ENCODE assay signal across 22 cellular contexts in the genomic region with DNA sequence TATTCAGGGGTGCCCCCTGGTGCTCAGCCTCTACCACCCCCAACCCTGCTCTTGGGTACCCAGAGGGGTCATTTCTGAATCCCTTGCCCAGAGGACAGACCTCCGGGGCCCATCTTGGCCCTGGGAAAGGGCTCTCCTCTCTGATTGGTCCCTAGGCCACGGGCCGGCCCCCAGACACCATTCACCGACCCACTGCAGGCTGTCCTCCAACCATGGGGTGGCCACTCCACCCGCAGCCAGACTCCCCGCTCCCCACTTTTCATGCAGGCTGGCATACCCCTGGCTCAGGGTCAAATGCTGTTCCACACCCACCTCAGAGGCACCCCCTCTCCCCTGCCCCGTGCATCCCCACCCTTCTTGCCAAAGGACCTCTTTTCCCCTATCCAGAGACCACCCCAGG. TPM values are rescaled to one million over a fixed set of nuclear protein-coding genes. Genes with fewer than 3 reads are reported as not detected.
DNase-seq lines count a peak whose midpoint lies in the region; ATAC-seq and TF ChIP-seq lines count a peak whose summit lies in the region.
"Had no signal": no experiment of that assay in that cellular context is flagged by ENCODE, and none has a peak within 500 bp of the region (broad histone marks: within the 10 kb centered on the region; RNA-seq: fewer than 3 reads in every experiment).

No MANE protein-coding gene starts in this region.

- no peak overlapping the region for H3K27ac Mint-ChIP-seq in T-helper 17 cell
- H3K27ac Mint-ChIP-seq: activated CD4-positive, alpha-beta T cell treated with anti-CD3 and anti-CD28 coated beads, Interleukin-2, amount 10 ng/mL, durations not matched to agents 24 days and 14 days had no signal

- H2BK5ac ChIP-seq in neuronal stem cell (ENCODE audit: low read length), result no peak overlapping the region

- peak; percentile 34 for DNase-seq in DMS 273 (lab: John Stamatoyannopoulos, UW; ENCODE audit: unreplicated experiment)
- no peak for DNase-seq in DMS 273 treated with DMSO at 0.1 percent for 48 hours (lab: John Stamatoyannopoulos, UW)
- no peak for DNase-seq in neuronal stem cell (ENCODE audit: low spot score)
- no peak for DNase-seq in vagina (ENCODE audit: extremely low spot score in 2 of 2)
- DNase-seq in NCI-H2171 (lab: John Stamatoyannopoulos, UW), result no peak
- no peak for DNase-seq in T-helper 17 cell
- DNase-seq in testis, result no peak
- DNase-seq: activated CD4-positive, alpha-beta T cell treated with anti-CD3 and anti-CD28 coated beads, Interleukin-2, amount 10 ng/mL, durations not matched to agents 24 days and 14 days; activated CD8-positive, alpha-beta memory T cell treated with anti-CD3 and anti-CD28 coated beads, Interleukin-2, amount 50 U/mL, for 48 hours; activated gamma-delta T cell; MG63; NCI-H1694; NCI-H2227 treated with DMSO at 0.1 percent for 48 hours; NK-92 treated with Interleukin-12 subunit alpha and Interleukin-12 subunit beta, amount 100 ng/mL, for 24 hours; right lobe of liver; stimulated activated naive CD8-positive, alpha-beta T cell treated with anti-CD3 and anti-CD28 coated beads, Interleukin-15, Interleukin-2, amounts not matched to agents 100 U/mL and 50 U/mL, for 24 hours; SW 1271 had no signal

- no peak for TF ChIP-seq POLR2A in vagina (IDR thresholded peaks at IDR 0.05)
- no peak for TF ChIP-seq POLR2A in testis (IDR thresholded peaks at IDR 0.05)

- no peak overlapping the region for H2BK15ac ChIP-seq in neuronal stem cell (ENCODE audit: low read length)

- no peak for ATAC-seq in T-helper 17 cell
- ATAC-seq: stimulated activated naive CD8-positive, alpha-beta T cell treated with anti-CD3 and anti-CD28 coated beads, Interleukin-15, Interleukin-2, amounts not matched to agents 100 U/mL and 50 U/mL, for 24 hours had no signal

- H3K36me3 ChIP-seq in esophagus (ENCODE audit: control insufficient read depth in 2 of 2, insufficient read depth in 2 of 2, low read length in 1 of 2) (peaks cover 0 to 4% of the 10 kb centered on the region in 2 donors), neuronal stem cell (replicated peaks in 1 of 2; ENCODE audit: control insufficient read depth in 2 of 2, insufficient read depth in 2 of 2, low read length in 2 of 2) (no peaks in the 10 kb centered on the region), vagina (peaks cover 0 to 20% of the 10 kb centered on the region in 2 donors), testis (ENCODE audit: low read depth, missing control alignments) (no peaks in the 10 kb centered on the region)
- H3K36me3 ChIP-seq: MG63 had no signal

- H3K9me3 ChIP-seq in esophagus (ENCODE audit: control insufficient read depth in 2 of 2, insufficient read depth in 1 of 2, low read depth in 1 of 2, low read length in 1 of 2), result no peaks in the 10 kb centered on the region
- peaks cover 0 to 16% of the 10 kb centered on the region in 2 donors for H3K9me3 ChIP-seq in neuronal stem cell (replicated peaks in 1 of 2; ENCODE audit: control insufficient read depth in 2 of 2, insufficient read depth in 1 of 2, low read depth in 1 of 2, low read length in 2 of 2)
- no peaks in the 10 kb centered on the region for H3K9me3 ChIP-seq in vagina
- no peaks in the 10 kb centered on the region for H3K9me3 ChIP-seq in T-helper 17 cell (ENCODE audit: control insufficient read depth, low read length, poor library complexity, severe bottlenecking)
- no peaks in the 10 kb centered on the region for H3K9me3 ChIP-seq in testis
- H3K9me3 ChIP-seq: neutrophil, right lobe of liver had no signal

- no peak overlapping the region for H3K14ac ChIP-seq in neuronal stem cell (ENCODE audit: low read length)

- H3K18ac ChIP-seq in neuronal stem cell (ENCODE audit: low read length), result no peak overlapping the region

- peaks cover 3% of the 10 kb centered on the region for H3K36me3 Mint-ChIP-seq in T-helper 17 cell (ENCODE audit: low read depth)

- no peak overlapping the region for H2AFZ ChIP-seq in neuronal stem cell (ENCODE audit: low read length)

- no peak overlapping the region for H2BK12ac ChIP-seq in neuronal stem cell (ENCODE audit: low read length)

- H3K4me3 ChIP-seq in esophagus (ENCODE audit: low read depth in 1 of 2, low read length in 2 of 2), result no peak overlapping the region
- H3K4me3 ChIP-seq in neuronal stem cell (ENCODE audit: low read length in 2 of 2), result no peak overlapping the region
- H3K4me3 ChIP-seq in vagina, result no peak overlapping the region
- no peak overlapping the region for H3K4me3 ChIP-seq in testis
- H3K4me3 ChIP-seq: MG63, right lobe of liver had no signal

- H2BK120ac ChIP-seq in neuronal stem cell (ENCODE audit: low read depth, low read length), result no peak overlapping the region

- peaks cover 0 to 2% of the 10 kb centered on the region in 2 donors for H3K4me1 ChIP-seq in esophagus (ENCODE audit: control insufficient read depth in 2 of 2, insufficient read depth in 2 of 2, low read length in 1 of 2)
- peaks cover 2 to 5% of the 10 kb centered on the region in 2 donors for H3K4me1 ChIP-seq in neuronal stem cell (ENCODE audit: control insufficient read depth in 2 of 2, insufficient read depth in 1 of 2, low read depth in 1 of 2, low read length in 2 of 2)
- peaks cover 15% of the 10 kb centered on the region for H3K4me1 ChIP-seq in vagina
- peaks cover 15% of the 10 kb centered on the region for H3K4me1 ChIP-seq in testis

- peak overlapping the region; percentile 21 to 49 for H3K27ac ChIP-seq in esophagus (ENCODE audit: low read depth in 2 of 2, low read length in 1 of 2)
- H3K27ac ChIP-seq in neuronal stem cell (replicated peaks; ENCODE audit: low read length), result no peak overlapping the region
- peak overlapping the region; percentile 68 for H3K27ac ChIP-seq in vagina
- peak overlapping the region in 1 of 2 donors; percentile 41 for H3K27ac ChIP-seq in testis
- H3K27ac ChIP-seq: 22Rv1, neutrophil, right lobe of liver had no signal

- H3K79me1 ChIP-seq in neuronal stem cell (ENCODE audit: low read depth, low read length), result no peaks in the 10 kb centered on the region

- no peak overlapping the region for H4K91ac ChIP-seq in neuronal stem cell (ENCODE audit: low read depth, low read length, poor library complexity)

- H2AK5ac ChIP-seq in neuronal stem cell (ENCODE audit: low read depth, low read length), result no peak overlapping the region

- H3K27me3 Mint-ChIP-seq in T-helper 17 cell, result no peaks in the 10 kb centered on the region
- H3K27me3 Mint-ChIP-seq: activated CD4-positive, alpha-beta T cell treated with anti-CD3 and anti-CD28 coated beads, Interleukin-2, amount 10 ng/mL, durations not matched to agents 24 days and 14 days had no signal

- H3K4me1 Mint-ChIP-seq in T-helper 17 cell, result peaks cover 14% of the 10 kb centered on the region
- H3K4me1 Mint-ChIP-seq: activated CD4-positive, alpha-beta T cell treated with anti-CD3 and anti-CD28 coated beads, Interleukin-2, amount 10 ng/mL, durations not matched to agents 24 days and 14 days had no signal

- H3K4ac ChIP-seq in neuronal stem cell (ENCODE audit: low read length), result no peak overlapping the region

- no peak for TF ChIP-seq CTCF in vagina (IDR thresholded peaks at IDR 0.05)
- no peak for TF ChIP-seq CTCF in testis (IDR thresholded peaks at IDR 0.05)

- intact Hi-C loops in vagina (cut with DNase I) (no loop called here), testis (cut with DNase I; ENCODE audit: low total_unique reads) (no loop called here)

- no peaks in the 10 kb centered on the region for H3K27me3 ChIP-seq in esophagus (ENCODE audit: control insufficient read depth in 1 of 2, insufficient read depth in 2 of 2, low read length in 2 of 2)
- peaks cover 21 to 46% (median 22%) of the 10 kb centered on the region in 3 experiments for H3K27me3 ChIP-seq in neuronal stem cell (ENCODE audit: control insufficient read depth in 3 of 3, insufficient read depth in 3 of 3, low read depth in 1 of 3, low read length in 3 of 3)
- no peaks in the 10 kb centered on the region for H3K27me3 ChIP-seq in vagina
- H3K27me3 ChIP-seq in testis, result no peaks in the 10 kb centered on the region
- H3K27me3 ChIP-seq: MG63, neutrophil, right lobe of liver had no signal

- H3K4me2 ChIP-seq in neuronal stem cell (ENCODE audit: insufficient read depth, low read length, poor library complexity, severe bottlenecking), result peak overlapping the region; percentile 25

- no peak overlapping the region for H4K8ac ChIP-seq in neuronal stem cell (ENCODE audit: low read depth, low read length)

- H3K9ac ChIP-seq in neuronal stem cell (ENCODE audit: low read depth, low read length, poor library complexity), result no peak overlapping the region

- H3K23ac ChIP-seq in neuronal stem cell (ENCODE audit: low read depth, low read length, poor library complexity), result no peak overlapping the region

- H3K4me3 Mint-ChIP-seq in T-helper 17 cell, result no peak overlapping the region
- H3K4me3 Mint-ChIP-seq: activated CD4-positive, alpha-beta T cell treated with anti-CD3 and anti-CD28 coated beads, Interleukin-2, amount 10 ng/mL, durations not matched to agents 24 days and 14 days had no signal

- 73 to 81% methylated on average over 7 of the region's 7 CpGs for WGBS in esophagus, 2 donors
- WGBS in neuronal stem cell (ENCODE audit: extremely low coverage in 2 of 2, insufficient read length in 2 of 2, insufficient replicate concordance in 1 of 2), 2 donors, result no CpG with 5 or more reads among the region's 7 CpGs
- 77 to 86% methylated on average over 5 to 7 of the region's 7 CpGs for WGBS in testis, 2 donors

RNA-seq across cellular contexts. Expression of gene SMIM24, which starts 14.8 kb away (rescaled TPM):
- polyA plus RNA-seq in esophagus, result under 1 TPM; 0.02 to 0.29 TPM
- 1.5 TPM for polyA plus RNA-seq in neuronal stem cell (2013, experiment 1 of 2)
- 1.3 TPM for polyA plus RNA-seq in neuronal stem cell (2013, experiment 2 of 2)
- total RNA-seq in vagina, result not detected
- total RNA-seq in T-helper 17 cell, result not detected
- total RNA-seq in testis, result 1 to 10 TPM; 1.3 to 3.1 TPM
- 10.1 TPM for polyA plus RNA-seq in testis (ENCODE audit: insufficient read depth, low read depth, low replicate concordance)
- total RNA-seq: activated CD4-positive, alpha-beta T cell treated with anti-CD3 and anti-CD28 coated beads, Interleukin-2, amount 10 ng/mL, durations not matched to agents 24 days and 14 days; RPMI7951 had no signal

RNA-seq across cellular contexts. Expression of gene SMIM44, which starts 17.7 kb away (rescaled TPM):
- polyA plus RNA-seq in esophagus (not detected), testis (ENCODE audit: insufficient read depth, low read depth, low replicate concordance) (not detected)
- polyA plus RNA-seq in neuronal stem cell (2013, experiment 1 of 2), result not detected
- polyA plus RNA-seq in neuronal stem cell (2013, experiment 2 of 2), result not detected
- total RNA-seq in vagina (not detected), T-helper 17 cell (not detected), testis (not detected)
- total RNA-seq: activated CD4-positive, alpha-beta T cell treated with anti-CD3 and anti-CD28 coated beads, Interleukin-2, amount 10 ng/mL, durations not matched to agents 24 days and 14 days; right lobe of liver; RPMI7951 had no signal
- polyA plus RNA-seq: BJ had no signal

RNA-seq across cellular contexts. Expression of gene DOHH, which starts 34.9 kb away (rescaled TPM):
- polyA plus RNA-seq in esophagus (10 to 100 TPM; 14.9 to 16.7 TPM), testis (ENCODE audit: insufficient read depth, low read depth, low replicate concordance) (10.7 TPM)
- 3.9 TPM for polyA plus RNA-seq in neuronal stem cell (2013, experiment 1 of 2)
- polyA plus RNA-seq in neuronal stem cell (2013, experiment 2 of 2), result 3.7 TPM
- total RNA-seq in vagina (15.0 TPM), T-helper 17 cell (1 to 10 TPM; 4.1 to 5.2 TPM), testis (10 to 100 TPM; 23.5 to 29.1 TPM)

RNA-seq across cellular contexts. Expression of gene FZR1, which starts 40.6 kb away (rescaled TPM):
- polyA plus RNA-seq in esophagus (10 to 100 TPM; 23.0 to 28.0 TPM), testis (ENCODE audit: insufficient read depth, low read depth, low replicate concordance) (123 TPM)
- 41.4 TPM for polyA plus RNA-seq in neuronal stem cell (2013, experiment 1 of 2)
- 37.0 TPM for polyA plus RNA-seq in neuronal stem cell (2013, experiment 2 of 2)
- total RNA-seq in vagina (29.2 TPM), T-helper 17 cell (10 to 100 TPM; 95.0 to 96.6 TPM), testis (10 to 100 TPM; 91.2 to 95.1 TPM)
